Comparison of ENCODE assay signal across 18 cellular contexts in the genomic region with DNA sequence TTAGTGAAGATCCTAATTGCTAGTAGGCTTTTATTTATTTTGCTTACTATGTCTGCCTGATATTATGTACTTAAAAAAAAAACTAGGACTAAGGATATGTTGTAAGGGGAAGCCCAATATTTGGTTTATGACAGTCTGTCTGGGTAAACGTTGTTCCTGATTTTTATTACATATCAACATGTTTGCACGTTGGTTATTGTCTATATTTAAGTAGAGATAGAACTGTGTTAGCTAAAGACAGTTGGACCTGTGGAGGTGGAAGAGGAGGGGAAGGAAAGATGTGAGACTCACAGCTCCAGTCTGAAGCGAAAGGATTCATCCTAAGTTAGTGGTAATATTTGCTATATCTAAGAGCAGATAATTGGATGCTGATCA.
DNase-seq lines count a peak whose midpoint lies in the region; ATAC-seq and TF ChIP-seq lines count a peak whose summit lies in the region.
"Had no signal": no experiment of that assay in that cellular context is flagged by ENCODE, and none has a peak within 500 bp of the region (broad histone marks: within the 10 kb centered on the region; RNA-seq: fewer than 3 reads in every experiment).

No MANE protein-coding gene starts in this region.

- peak overlapping the region; percentile 75 for H3K27ac Mint-ChIP-seq in activated CD4-positive, alpha-beta T cell treated with anti-CD3 and anti-CD28 coated beads for 36 hours
- no peak overlapping the region for H3K27ac Mint-ChIP-seq in activated CD4-positive, alpha-beta T cell treated with anti-CD3 and anti-CD28 coated beads, Interleukin-2, amount 10 ng/mL, durations not matched to agents 24 days and 14 days
- peak overlapping the region in 5 of 8 donors; percentile 5 to 66 (median 41) for H3K27ac Mint-ChIP-seq in CD8-positive, alpha-beta memory T cell
- peak overlapping the region; percentile 82 for H3K27ac Mint-ChIP-seq in chondrocyte (ENCODE audit: unreplicated experiment)

- no peak overlapping the region for H3K27ac ChIP-seq in CD8-positive, alpha-beta memory T cell (ENCODE audit: low read depth, low read length)
- H3K27ac ChIP-seq in psoas muscle: peak overlapping the region; percentile 95
- H3K27ac ChIP-seq: brain microvascular endothelial cell, KMS-11, parathyroid adenoma, PC-9 had no signal

- no peaks in the 10 kb centered on the region for H3K27me3 ChIP-seq in CD8-positive, alpha-beta memory T cell (ENCODE audit: insufficient read depth, low read length, poor library complexity, severe bottlenecking)
- no peaks in the 10 kb centered on the region for H3K27me3 ChIP-seq in psoas muscle (ENCODE audit: insufficient read depth in 3 of 3, low read length in 2 of 3)
- H3K27me3 ChIP-seq: BLaER1 treated with 17β-estradiol and CSF1 and Interleukin-3, amounts not matched to agents 10 nM and 100 nM; brain microvascular endothelial cell had no signal

- no peak overlapping the region for H3K4me3 ChIP-seq in CD8-positive, alpha-beta memory T cell (ENCODE audit: low read length)
- no peak overlapping the region for H3K4me3 ChIP-seq in psoas muscle
- H3K4me3 ChIP-seq: BLaER1 treated with 17β-estradiol and CSF1 and Interleukin-3, amounts not matched to agents 10 nM and 100 nM; PC-9 had no signal

- no peaks in the 10 kb centered on the region for H3K27me3 Mint-ChIP-seq in activated CD4-positive, alpha-beta T cell treated with anti-CD3 and anti-CD28 coated beads for 36 hours
- no peaks in the 10 kb centered on the region for H3K27me3 Mint-ChIP-seq in activated CD4-positive, alpha-beta T cell treated with anti-CD3 and anti-CD28 coated beads, Interleukin-2, amount 10 ng/mL, durations not matched to agents 24 days and 14 days
- no peaks in the 10 kb centered on the region for H3K27me3 Mint-ChIP-seq in CD8-positive, alpha-beta memory T cell
- H3K27me3 Mint-ChIP-seq in chondrocyte (ENCODE audit: low read depth): no peaks in the 10 kb centered on the region

- H3K36me3 ChIP-seq in CD8-positive, alpha-beta memory T cell (ENCODE audit: insufficient read depth, low read length): peaks cover 13% of the 10 kb centered on the region
- H3K36me3 ChIP-seq in psoas muscle (ENCODE audit: insufficient read depth in 1 of 2, low read depth in 1 of 2): peaks cover 4 to 40% of the 10 kb centered on the region in 2 donors

- no peaks in the 10 kb centered on the region for H3K9me3 ChIP-seq in CD8-positive, alpha-beta memory T cell (ENCODE audit: low read length)
- peaks cover 1% of the 10 kb centered on the region for H3K9me3 ChIP-seq in psoas muscle

- DNase-seq in activated CD4-positive, alpha-beta T cell treated with anti-CD3 and anti-CD28 coated beads for 36 hours: no peak
- no peak for DNase-seq in activated CD4-positive, alpha-beta T cell treated with anti-CD3 and anti-CD28 coated beads, Interleukin-2, amount 10 ng/mL, durations not matched to agents 24 days and 14 days
- no peak for DNase-seq in CD8-positive, alpha-beta memory T cell
- no peak for DNase-seq in chondrocyte (ENCODE audit: low spot score)
- DNase-seq in psoas muscle: no peak
- DNase-seq in retina: no peak
- DNase-seq: activated naive CD4-positive, alpha-beta T cell; DMS153; NCI-H1092; NCI-H774; PC-9; T1000 had no signal

- ATAC-seq in activated CD4-positive, alpha-beta T cell treated with anti-CD3 and anti-CD28 coated beads for 36 hours: no peak
- ATAC-seq in psoas muscle (no peak), GM18517 (IDR thresholded peaks at IDR 0.05; ENCODE audit: unreplicated experiment) (no peak), HG03457 (IDR thresholded peaks at IDR 0.05; ENCODE audit: unreplicated experiment) (no peak)

- peaks cover 46% of the 10 kb centered on the region for H3K4me1 Mint-ChIP-seq in activated CD4-positive, alpha-beta T cell treated with anti-CD3 and anti-CD28 coated beads for 36 hours
- H3K4me1 Mint-ChIP-seq in activated CD4-positive, alpha-beta T cell treated with anti-CD3 and anti-CD28 coated beads, Interleukin-2, amount 10 ng/mL, durations not matched to agents 24 days and 14 days: peaks cover 18% of the 10 kb centered on the region
- H3K4me1 Mint-ChIP-seq in CD8-positive, alpha-beta memory T cell: peaks cover 30 to 52% (median 50%) of the 10 kb centered on the region in 3 donors
- peaks cover 48% of the 10 kb centered on the region for H3K4me1 Mint-ChIP-seq in chondrocyte (ENCODE audit: low read depth)

- POLR2A ChIA-PET in activated CD4-positive, alpha-beta T cell treated with anti-CD3 and anti-CD28 coated beads for 36 hours (lab: Charles Lee): no interaction called here
- POLR2A ChIA-PET in CD8-positive, alpha-beta memory T cell (lab: Charles Lee): no interaction called here

- no peak overlapping the region for H3K4me3 Mint-ChIP-seq in activated CD4-positive, alpha-beta T cell treated with anti-CD3 and anti-CD28 coated beads for 36 hours
- H3K4me3 Mint-ChIP-seq in activated CD4-positive, alpha-beta T cell treated with anti-CD3 and anti-CD28 coated beads, Interleukin-2, amount 10 ng/mL, durations not matched to agents 24 days and 14 days: no peak overlapping the region
- H3K4me3 Mint-ChIP-seq in CD8-positive, alpha-beta memory T cell: no peak overlapping the region
- H3K4me3 Mint-ChIP-seq in chondrocyte (ENCODE audit: unreplicated experiment): no peak overlapping the region

- CTCF ChIA-PET in activated CD4-positive, alpha-beta T cell treated with anti-CD3 and anti-CD28 coated beads for 36 hours (lab: Charles Lee): interaction anchor here (1.5 to 1.6 kb wide), 2 partner anchors 10 to 18 kb away, joined by 4 to 6 read pairs; no protein-coding TSS in a partner anchor
- CTCF ChIA-PET in CD8-positive, alpha-beta memory T cell (lab: Charles Lee): interaction anchor here (0.7 kb wide), 1 partner anchor 118 kb away, joined by 3 read pairs; no protein-coding TSS in a partner anchor

- no peak for TF ChIP-seq CTCF in chondrocyte (IDR thresholded peaks at IDR 0.05)
- no peak for TF ChIP-seq CTCF in psoas muscle (IDR thresholded peaks at IDR 0.05)

- intact Hi-C loops in activated CD4-positive, alpha-beta T cell treated with anti-CD3 and anti-CD28 coated beads for 36 hours (cut with DNase I, micrococcal nuclease): no loop called here
- intact Hi-C loops in activated CD4-positive, alpha-beta T cell treated with anti-CD3 and anti-CD28 coated beads, Interleukin-2, amount 10 ng/mL, durations not matched to agents 24 days and 14 days (cut with micrococcal nuclease): no loop called here
- intact Hi-C loops in psoas muscle (cut with DNase I): no loop called here

- H3K9me3 Mint-ChIP-seq in activated CD4-positive, alpha-beta T cell treated with anti-CD3 and anti-CD28 coated beads for 36 hours (ENCODE audit: low read depth): peaks cover 7% of the 10 kb centered on the region
- peaks cover 8% of the 10 kb centered on the region for H3K9me3 Mint-ChIP-seq in activated CD4-positive, alpha-beta T cell treated with anti-CD3 and anti-CD28 coated beads, Interleukin-2, amount 10 ng/mL, durations not matched to agents 24 days and 14 days
- peaks cover 0 to 2% (median 0%) of the 10 kb centered on the region in 5 donors for H3K9me3 Mint-ChIP-seq in CD8-positive, alpha-beta memory T cell
- peaks cover 4% of the 10 kb centered on the region for H3K9me3 Mint-ChIP-seq in chondrocyte (ENCODE audit: low read depth)

- H3K36me3 Mint-ChIP-seq in activated CD4-positive, alpha-beta T cell treated with anti-CD3 and anti-CD28 coated beads for 36 hours (ENCODE audit: low read depth): peaks cover 49% of the 10 kb centered on the region
- peaks cover 55% of the 10 kb centered on the region for H3K36me3 Mint-ChIP-seq in activated CD4-positive, alpha-beta T cell treated with anti-CD3 and anti-CD28 coated beads, Interleukin-2, amount 10 ng/mL, durations not matched to agents 24 days and 14 days (ENCODE audit: low read depth)
- peaks cover 16 to 71% (median 22%) of the 10 kb centered on the region in 3 donors for H3K36me3 Mint-ChIP-seq in CD8-positive, alpha-beta memory T cell
- peaks cover 2% of the 10 kb centered on the region for H3K36me3 Mint-ChIP-seq in chondrocyte (ENCODE audit: low read depth)

- WGBS in psoas muscle, 3 donors: 55 to 62% (median 56%) methylated on average over 3 of the region's 3 CpGs

- H3K4me1 ChIP-seq in CD8-positive, alpha-beta memory T cell (ENCODE audit: insufficient read depth, low read length): peaks cover 4% of the 10 kb centered on the region
- H3K4me1 ChIP-seq in psoas muscle: peaks cover 37% of the 10 kb centered on the region
- H3K4me1 ChIP-seq: parathyroid adenoma had no signal
